11 cellular contexts compared by ENCODE assay signal in genomic region chr11:7348432-7349298, GRCh38.
A peak's percentile ranks its signal among the peaks of the same experiment; 100 is the strongest.
DNase-seq lines count a peak whose midpoint lies in the region; ATAC-seq and TF ChIP-seq lines count a peak whose summit lies in the region.
"Had no signal": no experiment of that assay in that cellular context is flagged by ENCODE, and none has a peak within 500 bp of the region (broad histone marks: within the 10 kb centered on the region; RNA-seq: fewer than 3 reads in every experiment).

No MANE protein-coding gene starts in this region.

- POLR2A ChIA-PET in SK-N-SH (lab: Yijun Ruan, JAX): no interaction called here

- TF ChIP-seq CTCF in SK-N-SH (IDR thresholded peaks at IDR 0.05) (no peak), vagina (IDR thresholded peaks at IDR 0.05) (no peak)

- H3K4me3 ChIP-seq in SK-N-SH (ENCODE audit: low read depth in 2 of 2, low read length in 1 of 2): no peak overlapping the region
- H3K4me3 ChIP-seq in vagina: no peak overlapping the region

- H3K27ac ChIP-seq in SK-N-SH (ENCODE audit: low read depth in 2 of 2, low read length in 1 of 2): no peak overlapping the region
- H3K27ac ChIP-seq in vagina: no peak overlapping the region
- H3K27ac ChIP-seq: brain microvascular endothelial cell had no signal

- H3K36me3 ChIP-seq in SK-N-SH (replicated peaks in 1 of 2; ENCODE audit: control insufficient read depth in 1 of 2, insufficient read depth in 2 of 2, low read length in 1 of 2) (no peaks in the 10 kb centered on the region), vagina (no peaks in the 10 kb centered on the region)
- H3K36me3 ChIP-seq: brain microvascular endothelial cell had no signal

- H3K27me3 ChIP-seq in SK-N-SH (ENCODE audit: insufficient read depth) (no peaks in the 10 kb centered on the region), vagina (no peaks in the 10 kb centered on the region)
- H3K27me3 ChIP-seq: brain microvascular endothelial cell had no signal

- no peak overlapping the region for H3K9ac ChIP-seq in SK-N-SH

- peaks cover 0 to 8% of the 10 kb centered on the region in 2 experiments; a peak in 1 of 4 replicates for H3K4me1 ChIP-seq in SK-N-SH (ENCODE audit: control insufficient read depth in 1 of 2, insufficient read depth in 2 of 2, low read depth in 1 of 2, low read length in 1 of 2)
- no peaks in the 10 kb centered on the region for H3K4me1 ChIP-seq in vagina

- H3F3A ChIP-seq in SK-N-SH (replicated peaks; ENCODE audit: insufficient read depth): no peaks in the 10 kb centered on the region

- H4K20me1 ChIP-seq in SK-N-SH (ENCODE audit: insufficient read depth): no peaks in the 10 kb centered on the region

- no peak for TF ChIP-seq EP300 in SK-N-SH (IDR thresholded peaks at IDR 0.05; ENCODE audit: borderline replicate concordance in 1 of 2, low read depth in 1 of 2, low read length in 1 of 2)

- no peak for DNase-seq in Right ventricle myocardium superior
- no peak for DNase-seq in cardiac septum (ENCODE audit: low spot score)
- peak; percentile 25 for DNase-seq in SK-N-SH
- no peak for DNase-seq in left ventricle myocardium superior
- no peak for DNase-seq in activated CD4-positive, alpha-beta T cell treated with anti-CD3 and anti-CD28 coated beads for 48 hours
- no peak for DNase-seq in vagina (ENCODE audit: extremely low spot score in 2 of 2)
- DNase-seq: activated CD4-positive, alpha-beta T cell treated with anti-CD3 and anti-CD28 coated beads for 36 hours; brain microvascular endothelial cell; Calu3 had no signal

- CTCF ChIA-PET in SK-N-SH (lab: Yijun Ruan, JAX): interaction anchor here (1.0 to 1.3 kb wide), 2 partner anchors 9 to 70 kb away, joined by 3 read pairs; no protein-coding TSS in a partner anchor

- intact Hi-C loops in Right ventricle myocardium superior (cut with DNase I) (no loop called here), cardiac septum (cut with DNase I) (no loop called here), left ventricle myocardium superior (cut with micrococcal nuclease) (no loop called here), vagina (cut with DNase I) (no loop called here)

- peak; percentile 81 for ATAC-seq in Right ventricle myocardium superior (ENCODE audit: poor library complexity)
- peak; percentile 68 for ATAC-seq in left ventricle myocardium superior
- no peak for ATAC-seq in GM21576 (IDR thresholded peaks at IDR 0.05; ENCODE audit: unreplicated experiment)
- ATAC-seq in GM19452 (IDR thresholded peaks at IDR 0.05; ENCODE audit: unreplicated experiment): no peak
- ATAC-seq: activated CD4-positive, alpha-beta T cell treated with anti-CD3 and anti-CD28 coated beads for 36 hours had no signal

- TF ChIP-seq POLR2A in vagina (IDR thresholded peaks at IDR 0.05): no peak

- H2AFZ ChIP-seq in SK-N-SH (ENCODE audit: low read depth): no peak overlapping the region

- no peak overlapping the region for H3K4me2 ChIP-seq in SK-N-SH

- H3K9me3 ChIP-seq in SK-N-SH (no peaks in the 10 kb centered on the region), vagina (no peaks in the 10 kb centered on the region)

- no peaks in the 10 kb centered on the region for H3K79me2 ChIP-seq in SK-N-SH (ENCODE audit: insufficient read depth)

- 10% methylated on average over 8 of the region's 8 CpGs for WGBS in SK-N-SH (ENCODE audit: low lambda C conversion rate)

- H3K9me2 ChIP-seq in SK-N-SH: no peaks in the 10 kb centered on the region

- TF ChIP-seq RAD21 in SK-N-SH (IDR thresholded peaks at IDR 0.05; ENCODE audit: low read length): no peak

TF ChIP-seq in SK-N-SH, 30 proteins besides CTCF, POLR2A, EP300 and RAD21:
- TF ChIP-seq POLR2AphosphoS5 (IDR thresholded peaks at IDR 0.05; ENCODE audit: low read depth, low read length): no peak
- TF ChIP-seq TAF1 (IDR thresholded peaks at IDR 0.05; ENCODE audit: borderline replicate concordance, low read depth, low read length): no peak
- no peak for TF ChIP-seq NRF1 (IDR thresholded peaks at IDR 0.05; ENCODE audit: low read depth, low read length)
- no peak for TF ChIP-seq FOXJ3 (CRISPR knock-in tag; IDR thresholded peaks at IDR 0.05)
- TF ChIP-seq GATA2 (CRISPR knock-in tag; IDR thresholded peaks at IDR 0.05): no peak
- no peak for TF ChIP-seq NFIC (IDR thresholded peaks at IDR 0.05; ENCODE audit: borderline replicate concordance)
- no peak for TF ChIP-seq SMC3 (IDR thresholded peaks at IDR 0.05; ENCODE audit: low read depth, low read length)
- TF ChIP-seq RXRA (IDR thresholded peaks at IDR 0.05; ENCODE audit: borderline replicate concordance, low read depth): no peak
- no peak for TF ChIP-seq RCOR1 (IDR thresholded peaks at IDR 0.05; ENCODE audit: low read length)
- no peak for TF ChIP-seq RFX5 (IDR thresholded peaks at IDR 0.05; ENCODE audit: low read length)
- TF ChIP-seq MEF2A (IDR thresholded peaks at IDR 0.05; ENCODE audit: borderline replicate concordance, low read depth): no peak
- no peak for TF ChIP-seq SIN3A (IDR thresholded peaks at IDR 0.05; ENCODE audit: borderline replicate concordance, low read depth, low read length)
- TF ChIP-seq MAX (IDR thresholded peaks at IDR 0.05; ENCODE audit: low read depth): no peak
- no peak for TF ChIP-seq JUND (IDR thresholded peaks at IDR 0.05)
- TF ChIP-seq GABPA (IDR thresholded peaks at IDR 0.05; ENCODE audit: low read depth): no peak
- TF ChIP-seq USF1 (IDR thresholded peaks at IDR 0.05; ENCODE audit: borderline replicate concordance, low read depth): no peak
- no peak for TF ChIP-seq MXI1 (IDR thresholded peaks at IDR 0.05; ENCODE audit: low read depth, low read length)
- TF ChIP-seq PBX3 (IDR thresholded peaks at IDR 0.05): no peak

Comparison
In these comparisons a context has a peak if more than half of its experiments do, and no peak if none do; other contexts are left out.
1. ATAC-seq: peak in Right ventricle myocardium superior (single experiment) and left ventricle myocardium superior (single experiment); none in GM21576 (single experiment) and GM19452 (single experiment).